ENCODE assay signal across 1 cellular context in genomic region chr6:38715016-38715809, GRCh38.
TF ChIP-seq lines count a peak whose summit lies in the region.

DNAH8 (plus strand) TSS chr6:38715311; CDS start chr6:38722810, 7,499 bp downstream.

TF ChIP-seq in H1, 55 proteins besides CTCF, POLR2A, EP300 and RAD21 (continued from another document):
- TF ChIP-seq CHD7 (IDR thresholded peaks at IDR 0.05; ENCODE audit: insufficient replicate concordance, low read length) (no peak), TCF12 (IDR thresholded peaks at IDR 0.05; ENCODE audit: low read depth, low read length) (no peak), CBX8 (IDR thresholded peaks at IDR 0.05; ENCODE audit: borderline replicate concordance, low read depth, low read length) (no peak), CTBP2 (IDR thresholded peaks at IDR 0.05; ENCODE audit: borderline replicate concordance, insufficient read depth, insufficient read length, low read length) (no peak), ATF3 (IDR thresholded peaks at IDR 0.05; ENCODE audit: insufficient read depth, low read depth, low read length) (no peak), SP1 (IDR thresholded peaks at IDR 0.05; ENCODE audit: low read depth, low read length) (no peak), KDM1A (IDR thresholded peaks at IDR 0.05; ENCODE audit: borderline replicate concordance, low read length) (no peak), BRCA1 (IDR thresholded peaks at IDR 0.05; ENCODE audit: low read depth, low read length) (no peak), POLR2AphosphoS5 (IDR thresholded peaks at IDR 0.05; ENCODE audit: low read depth, low read length) (no peak)
TF ChIP-seq in H1: peak in this region for 2.
